In the genomic region with DNA sequence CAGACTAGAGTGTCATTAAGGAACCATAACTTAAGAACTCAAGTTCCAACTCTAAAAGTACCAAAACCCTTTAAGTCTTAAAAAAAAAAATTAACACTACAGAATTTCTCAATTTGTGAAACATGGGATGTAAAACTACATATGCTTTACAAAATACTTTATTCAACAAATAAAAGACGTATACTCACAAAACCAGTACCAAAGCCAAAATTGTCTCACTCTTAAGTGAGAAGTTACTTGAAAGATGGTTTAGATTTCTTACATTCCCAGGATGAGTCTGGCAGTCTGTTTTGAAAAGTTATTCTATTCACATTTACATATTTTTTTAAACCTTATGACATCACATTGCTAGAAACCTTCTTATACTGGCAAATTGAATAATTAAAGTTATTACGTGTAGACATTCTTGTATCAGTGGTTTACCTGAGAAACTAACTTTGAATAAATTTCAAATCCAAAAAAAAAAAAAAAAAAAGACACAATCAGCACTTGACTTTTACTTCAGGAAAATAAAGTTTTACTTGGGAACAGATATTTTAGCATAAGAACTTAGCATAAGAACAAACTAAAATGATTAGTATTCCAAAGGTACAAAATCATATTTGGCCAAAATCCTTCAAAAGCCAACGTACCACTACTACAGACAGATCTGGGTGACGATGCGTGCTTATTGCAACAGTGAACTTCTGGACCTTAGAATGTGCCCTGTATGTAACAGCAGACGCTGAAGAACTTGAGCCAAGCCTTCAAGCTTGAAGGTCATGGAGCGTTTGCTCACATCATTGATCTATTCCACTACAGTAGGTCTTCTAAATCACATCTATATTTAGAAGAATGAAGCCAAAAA, we compare ENCODE assay signal across 9 cellular contexts. TPM values are rescaled to one million over a fixed set of nuclear protein-coding genes. Genes with fewer than 3 reads are reported as not detected.
DNase-seq lines count a peak whose midpoint lies in the region; ATAC-seq and TF ChIP-seq lines count a peak whose summit lies in the region.
"Had no signal": no experiment of that assay in that cellular context is flagged by ENCODE, and none has a peak within 500 bp of the region (broad histone marks: within the 10 kb centered on the region; RNA-seq: fewer than 3 reads in every experiment).

No MANE protein-coding gene starts in this region.

- peak overlapping the region; percentile 67 for H3K4me2 ChIP-seq in MM.1S (ENCODE audit: low read depth, low read length)

- no peaks in the 10 kb centered on the region for H3K9me3 ChIP-seq in MM.1S (replicated peaks; ENCODE audit: insufficient read depth, low read length)
- H3K9me3 ChIP-seq: neutrophil had no signal

- no peak overlapping the region for H3K9ac ChIP-seq in MM.1S (ENCODE audit: low read length)

- no peak overlapping the region for H3K27ac Mint-ChIP-seq in activated naive CD4-positive, alpha-beta T cell treated with anti-CD3 and anti-CD28 coated beads, Interleukin-2, amount 50 U/mL, for 72 hours

- no peaks in the 10 kb centered on the region for H3K36me3 ChIP-seq in MM.1S (replicated peaks; ENCODE audit: insufficient read depth, low read length)
- H3K36me3 ChIP-seq: neutrophil had no signal

- TF ChIP-seq CTCF in MM.1S (IDR thresholded peaks at IDR 0.05; ENCODE audit: low read length) (no peak), omental fat pad (IDR thresholded peaks at IDR 0.05) (no peak)

- H3K4me1 ChIP-seq in MM.1S (ENCODE audit: low read length): peaks cover 15% of the 10 kb centered on the region

- no peaks in the 10 kb centered on the region for H3K9me3 Mint-ChIP-seq in activated naive CD4-positive, alpha-beta T cell treated with anti-CD3 and anti-CD28 coated beads, Interleukin-2, amount 50 U/mL, for 72 hours

- H3K4me3 ChIP-seq in MM.1S (ENCODE audit: low read length): peak overlapping the region; percentile 77

- ATAC-seq in HG03469 (IDR thresholded peaks at IDR 0.05; ENCODE audit: unreplicated experiment) (no peak), omental fat pad (ENCODE audit: low FRiP score) (no peak)
- no peak for ATAC-seq in activated naive CD4-positive, alpha-beta T cell treated with anti-CD3 and anti-CD28 coated beads, Interleukin-2, amount 50 U/mL, for 72 hours

- no peaks in the 10 kb centered on the region for H3K9me2 ChIP-seq in MM.1S (replicated peaks; ENCODE audit: insufficient read depth, low read length)

- H3K36me3 Mint-ChIP-seq in activated naive CD4-positive, alpha-beta T cell treated with anti-CD3 and anti-CD28 coated beads, Interleukin-2, amount 50 U/mL, for 72 hours: peaks cover 0 to 6% of the 10 kb centered on the region in 2 donors

- H3K27ac ChIP-seq in MM.1S (ENCODE audit: low read length): no peak overlapping the region
- H3K27ac ChIP-seq in cingulate gyrus (ENCODE audit: low read depth, low read length): peak overlapping the region; percentile 15
- H3K27ac ChIP-seq: neutrophil had no signal

- no peak overlapping the region for H2AFZ ChIP-seq in MM.1S (ENCODE audit: low read length)

- no peaks in the 10 kb centered on the region; the same call in 1 of the 2 replicates for H3F3A ChIP-seq in MM.1S (ENCODE audit: insufficient read depth, low read length)

- H3K27me3 ChIP-seq in MM.1S (replicated peaks; ENCODE audit: insufficient read depth, low read length): peaks cover 6% of the 10 kb centered on the region; the same call in 1 of the 2 replicates

- H3K79me2 ChIP-seq in MM.1S (ENCODE audit: low read length): peaks cover 31% of the 10 kb centered on the region

- no peaks in the 10 kb centered on the region for H4K20me1 ChIP-seq in MM.1S (ENCODE audit: insufficient read depth, low read length)

- DNase-seq in DMS114 treated with DMSO at 0.1 percent for 48 hours (lab: John Stamatoyannopoulos, UW; ENCODE audit: unreplicated experiment) (peak; percentile 21), MM.1S (no peak), medulla oblongata (ENCODE audit: extremely low spot score) (peak; percentile 69), omental fat pad (ENCODE audit: low spot score) (no peak), mesenteric fat pad (ENCODE audit: low spot score) (no peak)
- no peak for DNase-seq in activated naive CD4-positive, alpha-beta T cell treated with anti-CD3 and anti-CD28 coated beads, Interleukin-2, amount 50 U/mL, for 72 hours (ENCODE audit: low spot score in 2 of 2)

RNA-seq across cellular contexts. Expression of gene CDC42BPA, which starts 2.6 kb away (rescaled TPM):
- total RNA-seq in omental fat pad (10 to 100 TPM; 33.3 to 92.7 (median 39.9) TPM), mesenteric fat pad (42.5 TPM)
- total RNA-seq in activated naive CD4-positive, alpha-beta T cell treated with anti-CD3 and anti-CD28 coated beads, Interleukin-2, amount 50 U/mL, for 72 hours: 1 to 10 TPM in 1 of 2 donors, under 1 TPM in 1; 0.87 to 7.3 TPM

Comparison
In these comparisons a context has a peak if more than half of its experiments do, and no peak if none do; other contexts are left out.
1. DNase-seq: peak in DMS114 treated with DMSO at 0.1 percent for 48 hours (single experiment) and medulla oblongata (single experiment); none in MM.1S (single experiment), omental fat pad (single experiment), mesenteric fat pad (single experiment) and activated naive CD4-positive, alpha-beta T cell treated with anti-CD3 and anti-CD28 coated beads, Interleukin-2, amount 50 U/mL, for 72 hours (0 of 2).